Comparison of ENCODE assay signal across 20 cellular contexts in the genomic region with DNA sequence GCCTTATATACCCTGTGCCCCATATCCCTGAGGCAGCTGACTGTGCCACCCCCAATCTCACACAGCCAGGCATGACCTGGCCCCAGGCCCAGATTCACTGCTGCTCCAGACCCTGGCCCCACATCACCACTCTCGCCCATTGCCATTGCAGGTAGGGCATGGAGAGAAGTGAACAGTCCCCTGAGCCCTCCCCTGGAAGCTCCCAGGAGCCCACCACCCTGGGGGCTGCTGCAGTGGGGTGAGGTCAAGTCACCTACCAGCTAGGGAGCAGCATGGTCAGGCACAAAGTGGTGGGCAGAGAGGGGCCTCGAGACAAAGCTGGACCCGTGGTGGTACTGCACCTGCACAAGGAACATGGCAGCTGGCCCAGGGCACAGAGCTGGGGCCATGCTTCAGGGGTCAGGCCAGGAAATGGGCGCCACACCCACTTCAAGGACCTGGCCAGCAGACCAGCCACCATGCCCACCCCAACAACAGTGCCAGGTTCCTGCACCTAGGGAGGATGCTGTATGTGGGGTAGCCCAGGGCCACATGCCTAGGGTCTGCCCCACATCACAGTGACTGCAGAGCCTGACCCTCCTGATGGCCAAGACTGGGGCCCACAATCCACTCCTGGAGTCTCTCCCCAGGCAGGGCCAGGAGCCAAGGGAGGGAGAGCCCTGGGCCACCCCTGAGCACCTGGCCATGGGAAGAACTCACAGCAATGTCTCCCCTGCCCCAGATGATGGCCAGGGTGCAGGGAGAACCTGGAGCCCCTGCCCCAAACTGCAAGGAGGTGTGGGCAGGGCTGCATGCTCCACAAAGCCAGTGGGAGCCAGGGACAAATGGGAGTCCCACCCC.
"Had no signal": no experiment of that assay in that cellular context is flagged by ENCODE, and none has a peak within 500 bp of the region (broad histone marks: within the 10 kb centered on the region; RNA-seq: fewer than 3 reads in every experiment).

No MANE protein-coding gene starts in this region.

- H3K4me1 Mint-ChIP-seq: immature natural killer cell; nephron progenitor cell; stimulated activated naive CD8-positive, alpha-beta T cell treated with anti-CD3 and anti-CD28 coated beads, Interleukin-15, amount 100 ng/mL, for 72 hours had no signal

- ATAC-seq: left ventricle myocardium superior; pancreas; stimulated activated naive CD8-positive, alpha-beta T cell treated with anti-CD3 and anti-CD28 coated beads, Interleukin-15, amount 100 ng/mL, for 72 hours had no signal

- H3K9me3 ChIP-seq: lower lobe of right lung, pancreas, suprapubic skin, transverse colon had no signal

- H3K27me3 ChIP-seq: dorsolateral prefrontal cortex, pancreas, sigmoid colon, suprapubic skin, transverse colon had no signal

- H3K27ac ChIP-seq: dorsolateral prefrontal cortex, lower lobe of right lung, pancreas, sigmoid colon, suprapubic skin, transverse colon had no signal

- FAIRE-seq: colon, frontal cortex, pancreas had no signal

- H3K27ac Mint-ChIP-seq: immature natural killer cell; nephron progenitor cell; stimulated activated naive CD8-positive, alpha-beta T cell treated with anti-CD3 and anti-CD28 coated beads, Interleukin-15, amount 100 ng/mL, for 72 hours had no signal

- H3K4me1 ChIP-seq: lower lobe of right lung, pancreas, sigmoid colon, suprapubic skin, transverse colon had no signal

- H3K4me3 Mint-ChIP-seq: immature natural killer cell; nephron progenitor cell; stimulated activated naive CD8-positive, alpha-beta T cell treated with anti-CD3 and anti-CD28 coated beads, Interleukin-15, amount 100 ng/mL, for 72 hours had no signal

- DNase-seq: caudate nucleus; cerebellar nuclear complex; dorsolateral prefrontal cortex; effector CD4-positive, alpha-beta T cell; hypothalamus; immature natural killer cell; islet precursor cell; left ventricle myocardium superior; lower lobe of right lung; nephron progenitor cell; occipital lobe; retina; sigmoid colon; stimulated activated naive CD4-positive, alpha-beta T cell; stimulated activated naive CD8-positive, alpha-beta T cell treated with anti-CD3 and anti-CD28 coated beads, Interleukin-15, amount 100 ng/mL, for 72 hours; transverse colon had no signal

- H3K36me3 ChIP-seq: lower lobe of right lung, pancreas, sigmoid colon, suprapubic skin, transverse colon had no signal

- H3K36me3 Mint-ChIP-seq: immature natural killer cell had no signal

- H3K4me3 ChIP-seq: dorsolateral prefrontal cortex, lower lobe of right lung, pancreas, sigmoid colon, suprapubic skin, transverse colon had no signal
